ENCODE assay signal across 8 cellular contexts in the genomic region with DNA sequence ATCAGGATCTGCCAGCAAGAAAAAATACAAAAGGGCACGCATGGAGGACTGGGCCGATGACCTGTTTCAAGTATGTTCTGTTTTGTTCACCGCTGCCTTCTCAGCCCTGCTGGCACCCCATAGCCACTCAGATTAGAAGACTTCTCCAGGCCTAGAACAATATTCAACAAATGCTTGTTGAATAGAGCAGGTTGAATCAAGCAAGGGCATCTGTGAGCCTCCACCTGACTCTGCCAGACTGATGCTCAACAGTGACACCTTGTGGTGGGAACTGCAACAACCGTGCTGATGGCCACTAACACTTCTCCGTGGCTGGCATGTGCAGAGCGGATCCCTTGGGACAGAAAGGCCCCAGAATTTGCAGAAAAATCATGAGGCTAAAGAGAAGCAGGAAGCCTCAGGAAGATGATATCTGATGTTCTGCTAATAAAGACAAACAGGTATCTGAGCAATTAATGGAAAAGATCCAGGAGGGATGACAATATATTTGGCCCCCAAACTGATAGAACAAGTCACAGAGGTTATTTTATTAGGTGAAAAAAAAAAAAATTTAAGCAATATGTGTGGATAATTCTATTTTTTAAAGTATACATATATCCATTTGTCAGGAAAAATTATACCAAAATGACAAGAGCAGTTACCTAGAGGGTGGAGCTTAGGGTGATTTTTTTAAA.
DNase-seq lines count a peak whose midpoint lies in the region; ATAC-seq and TF ChIP-seq lines count a peak whose summit lies in the region.

No MANE protein-coding gene starts in this region.

- H3K9ac ChIP-seq in KMS-11: no peak overlapping the region
- H3K9ac ChIP-seq in mesendoderm (ENCODE audit: low read length): no peak overlapping the region

- H3K4me3 ChIP-seq in KMS-11 (IDR thresholded peaks at IDR 0.05; ENCODE audit: insufficient read depth, low read depth, low read length) (no peak overlapping the region), brain microvascular endothelial cell (ENCODE audit: low read depth, low read length) (no peak overlapping the region), mesendoderm (ENCODE audit: low read length) (no peak overlapping the region)

- in situ Hi-C loops in brain microvascular endothelial cell (cut with HindIII; ENCODE audit: low pct_ligation_motif_present, low sequenced_read_pairs): no loop called here

- H4K20me1 ChIP-seq in KMS-11 (ENCODE audit: insufficient read depth): no peaks in the 10 kb centered on the region

- no peak for ATAC-seq in GM21381 (IDR thresholded peaks at IDR 0.05; ENCODE audit: unreplicated experiment)
- ATAC-seq in HG03097 (IDR thresholded peaks at IDR 0.05; ENCODE audit: low FRiP score, unreplicated experiment): no peak

- DNase-seq in DMS 273 (lab: John Stamatoyannopoulos, UW; ENCODE audit: unreplicated experiment) (peak; percentile 81), DMS 273 treated with DMSO at 0.1 percent for 48 hours (lab: John Stamatoyannopoulos, UW) (no peak), RPMI8226 (peak; percentile 69), brain microvascular endothelial cell (peak; percentile 55), mesendoderm (peak; percentile 78)

- no peak overlapping the region for H4K5ac ChIP-seq in mesendoderm (ENCODE audit: low read length)

- H2AK5ac ChIP-seq in mesendoderm (ENCODE audit: low read length): no peak overlapping the region

- no peak overlapping the region for H3K4ac ChIP-seq in mesendoderm (ENCODE audit: low read depth, low read length)

- no peak overlapping the region for H2BK120ac ChIP-seq in mesendoderm (ENCODE audit: low read depth, low read length)

- no peaks in the 10 kb centered on the region for H3K79me1 ChIP-seq in mesendoderm (ENCODE audit: low read length)

- no peaks in the 10 kb centered on the region for H3K36me3 ChIP-seq in KMS-11 (ENCODE audit: insufficient read depth)
- no peaks in the 10 kb centered on the region for H3K36me3 ChIP-seq in brain microvascular endothelial cell (replicated peaks)
- H3K36me3 ChIP-seq in mesendoderm (ENCODE audit: control insufficient read depth, insufficient read depth, low read length): no peaks in the 10 kb centered on the region

- H4K8ac ChIP-seq in mesendoderm (ENCODE audit: low read depth, low read length): no peak overlapping the region

- H3K23ac ChIP-seq in mesendoderm (ENCODE audit: low read length): no peak overlapping the region

- no peaks in the 10 kb centered on the region for H3K79me2 ChIP-seq in KMS-11 (ENCODE audit: insufficient read depth, low read depth)
- H3K79me2 ChIP-seq in mesendoderm (ENCODE audit: control insufficient read depth, insufficient read depth, low read length): no peaks in the 10 kb centered on the region

- H3K27me3 ChIP-seq in KMS-11 (ENCODE audit: insufficient read depth, low read depth) (no peaks in the 10 kb centered on the region), brain microvascular endothelial cell (replicated peaks) (no peaks in the 10 kb centered on the region), mesendoderm (ENCODE audit: insufficient read depth, low read length, poor library complexity) (no peaks in the 10 kb centered on the region)

- no peak overlapping the region for H2BK5ac ChIP-seq in mesendoderm (ENCODE audit: low read length)

- no peak overlapping the region for H3K56ac ChIP-seq in mesendoderm (ENCODE audit: low read length)

- WGBS in mesendoderm (ENCODE audit: extremely low coverage, insufficient coverage, low lambda C conversion rate): no CpG with 5 or more reads among the region's 6 CpGs

- H2AFZ ChIP-seq in KMS-11 (ENCODE audit: low read depth): no peak overlapping the region

- no peak overlapping the region for H3K18ac ChIP-seq in mesendoderm (ENCODE audit: low read length)

- H3K4me1 ChIP-seq in KMS-11 (ENCODE audit: low read depth, poor library complexity, severe bottlenecking): no peaks in the 10 kb centered on the region
- H3K4me1 ChIP-seq in mesendoderm (ENCODE audit: control insufficient read depth, low read depth, low read length): no peaks in the 10 kb centered on the region

- no peak overlapping the region for H2BK15ac ChIP-seq in mesendoderm (replicated peaks; ENCODE audit: low read depth)

- TF ChIP-seq CTCF in KMS-11 (conservative IDR thresholded peaks at IDR 0.05; ENCODE audit: low read depth, low read length): peak; percentile 78
- peak; percentile 86 for TF ChIP-seq CTCF in brain microvascular endothelial cell (IDR thresholded peaks at IDR 0.05; ENCODE audit: low read depth, low read length, missing control alignments)

- H3K27ac ChIP-seq in KMS-11 (no peak overlapping the region), brain microvascular endothelial cell (no peak overlapping the region), mesendoderm (ENCODE audit: low read depth, low read length) (no peak overlapping the region)

- H3K4me2 ChIP-seq in KMS-11 (no peak overlapping the region), mesendoderm (ENCODE audit: low read length) (no peak overlapping the region)
